1 cellular context compared by ENCODE assay signal in the genomic region with DNA sequence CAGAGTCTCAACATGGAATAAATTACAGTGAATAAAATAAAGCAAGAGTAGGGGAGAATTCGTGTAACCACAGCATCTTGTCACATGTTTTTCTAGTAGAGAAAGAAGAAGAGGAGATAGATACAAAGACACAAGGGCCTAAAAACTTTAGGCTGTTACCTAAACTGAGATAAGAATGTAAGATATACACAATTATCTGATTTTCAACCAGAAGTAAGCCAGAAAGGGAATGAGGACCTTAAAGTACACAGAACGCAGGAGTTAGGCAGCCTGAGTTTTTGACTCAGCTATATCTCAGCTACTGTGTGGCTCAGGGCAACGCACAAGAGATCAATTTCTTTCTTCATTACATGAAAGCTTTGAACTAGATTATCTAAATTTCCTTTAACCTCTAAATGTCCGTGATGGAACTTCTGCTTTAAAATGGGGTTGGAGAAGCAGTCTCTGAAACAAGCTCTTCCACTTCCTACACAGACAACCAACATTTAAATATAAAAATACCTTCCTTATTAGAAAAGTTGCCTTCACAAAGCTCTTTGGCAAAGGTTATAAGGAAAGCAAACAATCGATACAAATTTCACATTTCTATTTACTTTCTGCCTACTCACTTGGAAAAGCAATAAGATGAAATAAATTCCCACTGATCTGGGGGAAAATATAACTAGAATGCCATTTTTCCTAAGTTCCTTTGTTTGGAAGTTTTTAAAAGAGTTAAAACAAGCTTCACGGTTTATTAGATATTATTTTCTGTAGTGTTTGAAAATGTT.
TF ChIP-seq lines count a peak whose summit lies in the region.

No MANE protein-coding gene starts in this region.

TF ChIP-seq in SK-N-SH, 30 proteins besides CTCF, POLR2A, EP300 and RAD21 (continued from another document):
- TF ChIP-seq, protein P1, sequence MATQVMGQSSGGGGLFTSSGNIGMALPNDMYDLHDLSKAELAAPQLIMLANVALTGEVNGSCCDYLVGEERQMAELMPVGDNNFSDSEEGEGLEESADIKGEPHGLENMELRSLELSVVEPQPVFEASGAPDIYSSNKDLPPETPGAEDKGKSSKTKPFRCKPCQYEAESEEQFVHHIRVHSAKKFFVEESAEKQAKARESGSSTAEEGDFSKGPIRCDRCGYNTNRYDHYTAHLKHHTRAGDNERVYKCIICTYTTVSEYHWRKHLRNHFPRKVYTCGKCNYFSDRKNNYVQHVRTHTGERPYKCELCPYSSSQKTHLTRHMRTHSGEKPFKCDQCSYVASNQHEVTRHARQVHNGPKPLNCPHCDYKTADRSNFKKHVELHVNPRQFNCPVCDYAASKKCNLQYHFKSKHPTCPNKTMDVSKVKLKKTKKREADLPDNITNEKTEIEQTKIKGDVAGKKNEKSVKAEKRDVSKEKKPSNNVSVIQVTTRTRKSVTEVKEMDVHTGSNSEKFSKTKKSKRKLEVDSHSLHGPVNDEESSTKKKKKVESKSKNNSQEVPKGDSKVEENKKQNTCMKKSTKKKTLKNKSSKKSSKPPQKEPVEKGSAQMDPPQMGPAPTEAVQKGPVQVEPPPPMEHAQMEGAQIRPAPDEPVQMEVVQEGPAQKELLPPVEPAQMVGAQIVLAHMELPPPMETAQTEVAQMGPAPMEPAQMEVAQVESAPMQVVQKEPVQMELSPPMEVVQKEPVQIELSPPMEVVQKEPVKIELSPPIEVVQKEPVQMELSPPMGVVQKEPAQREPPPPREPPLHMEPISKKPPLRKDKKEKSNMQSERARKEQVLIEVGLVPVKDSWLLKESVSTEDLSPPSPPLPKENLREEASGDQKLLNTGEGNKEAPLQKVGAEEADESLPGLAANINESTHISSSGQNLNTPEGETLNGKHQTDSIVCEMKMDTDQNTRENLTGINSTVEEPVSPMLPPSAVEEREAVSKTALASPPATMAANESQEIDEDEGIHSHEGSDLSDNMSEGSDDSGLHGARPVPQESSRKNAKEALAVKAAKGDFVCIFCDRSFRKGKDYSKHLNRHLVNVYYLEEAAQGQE (IDR thresholded peaks at IDR 0.05; ENCODE audit: low read depth, low read length) = no peak
- TF ChIP-seq FOXM1 (IDR thresholded peaks at IDR 0.05; ENCODE audit: low read depth) (no peak), EZH2phosphoT487 (IDR thresholded peaks at IDR 0.05; ENCODE audit: borderline replicate concordance, low read depth) (no peak), SMC3 (IDR thresholded peaks at IDR 0.05; ENCODE audit: low read depth, low read length) (no peak), GABPA (IDR thresholded peaks at IDR 0.05; ENCODE audit: low read depth) (no peak), MXI1 (IDR thresholded peaks at IDR 0.05; ENCODE audit: low read depth, low read length) (no peak)
